8 cellular contexts compared by ENCODE assay signal in genomic region chr17:75855310-75856061, GRCh38. TPM values are rescaled to one million over a fixed set of nuclear protein-coding genes. Genes with fewer than 3 reads are reported as not detected.
A peak's percentile ranks its signal among the peaks of the same experiment; 100 is the strongest.
DNase-seq lines count a peak whose midpoint lies in the region; ATAC-seq, FAIRE-seq and TF ChIP-seq lines count a peak whose summit lies in the region.

TSS of gene WBP2 (minus strand) at chr17:75855335. CDS start at chr17:75855297, 38 bp downstream.

- H3K9me3 ChIP-seq in heart left ventricle, result no peaks in the 10 kb centered on the region

- no peaks in the 10 kb centered on the region for H3K27me3 ChIP-seq in heart left ventricle

- H3K27me3 Mint-ChIP-seq in T-cell (no peaks in the 10 kb centered on the region), type B pancreatic cell (no peaks in the 10 kb centered on the region)

- FAIRE-seq in GM12892 (lab: Jason Lieb, UNC), result peak; percentile 98

- peak; percentile 82 for ATAC-seq in HG02852 (IDR thresholded peaks at IDR 0.05; ENCODE audit: unreplicated experiment)
- ATAC-seq in T-cell (replicated peaks in 1 of 4), result peak; percentile 90 to 92 (median 90)
- ATAC-seq in heart left ventricle, result peak; percentile 90 to 96 (median 93)

- peak within 1 kb of the TSS; percentile 57 to 97 (median 82) for H3K4me3 ChIP-seq in heart left ventricle

- CTCF ChIA-PET in T-cell (lab: Charles Lee), result interaction anchor here (0.5 to 2.4 kb wide), 31 partner anchors 8 to 582 kb away, joined by 3 to 33 read pairs (median 4); partner anchors contain the start of genes FBF1 (in 1 of the 2), GALK1 (in 1 of the 2), SLC25A19 (in 1 of the 2) and TRIM65 (in 1 of the 2)

- peak within 1 kb of the TSS; percentile 61 for H3K27ac ChIP-seq in adipose tissue (ENCODE audit: low read depth, low read length)
- peak within 1 kb of the TSS; percentile 94 to 100 (median 98) for H3K27ac ChIP-seq in heart left ventricle

- POLR2A ChIA-PET in T-cell (lab: Charles Lee), result interaction anchor here (0.5 to 1.6 kb wide), 16 partner anchors 9 to 392 kb away, joined by 3 to 24 read pairs (median 6); partner anchors contain the start of gene UNK (in 1 of the 2)

- H3K4me3 Mint-ChIP-seq in T-cell, result no peak within 1 kb of the TSS
- H3K4me3 Mint-ChIP-seq in type B pancreatic cell, result no peak within 1 kb of the TSS

- intact Hi-C loops in heart left ventricle (cut with DNase I), result loop anchor here in 8 of 10 donors (1.0 to 5.0 kb wide), 9 partner anchors 17 to 71 kb away; partner anchors contain the start of genes TRIM65 (in 5 of the 8), TRIM47 (in 2 of the 8), MRPL38 (in 1 of the 8) and UNK (in 1 of the 8)

- H3K9me3 Mint-ChIP-seq in T-cell, result no peaks in the 10 kb centered on the region
- H3K9me3 Mint-ChIP-seq in type B pancreatic cell, result no peaks in the 10 kb centered on the region

- H3K4me1 Mint-ChIP-seq in T-cell (peaks cover 32 to 43% (median 35%) of the 10 kb centered on the region in 3 donors), type B pancreatic cell (ENCODE audit: unreplicated experiment) (peaks cover 10% of the 10 kb centered on the region)

- 0% methylated on average over 57 to 58 of the region's 58 CpGs for WGBS in adipose tissue, 3 donors
- 0 to 1% (median 0%) methylated on average over 29 to 58 of the region's 58 CpGs for WGBS in heart left ventricle, 4 donors

- H3K36me3 Mint-ChIP-seq in T-cell (peaks cover 3% of the 10 kb centered on the region), type B pancreatic cell (no peaks in the 10 kb centered on the region)

- peaks cover 0 to 74% (median 45%) of the 10 kb centered on the region in 12 donors for H3K4me1 ChIP-seq in heart left ventricle

- TF ChIP-seq CTCF in heart left ventricle (IDR thresholded peaks at IDR 0.05) (peak in 10 of 12 donors; percentile 28 to 77 (median 58)), type B pancreatic cell (conservative IDR thresholded peaks at IDR 0.05) (peak; percentile 67)

- TF ChIP-seq POLR2A in GM12892 (IDR thresholded peaks at IDR 0.05; ENCODE audit: low read depth, low read length) (peak; percentile 94), heart left ventricle (IDR thresholded peaks at IDR 0.05) (peak; percentile 83 to 98)

- peak within 1 kb of the TSS; percentile 88 to 91 for H3K27ac Mint-ChIP-seq in T-cell
- H3K27ac Mint-ChIP-seq in type B pancreatic cell, result peak within 1 kb of the TSS; percentile 71

- DNase-seq in GM12892 (ENCODE audit: insufficient read length), result peak; percentile 96
- DNase-seq in NCI-H1436 treated with DMSO at 0.1 percent for 48 hours (lab: John Stamatoyannopoulos, UW), result peak; percentile 100
- DNase-seq in T-cell, result peak; percentile 91 to 99 (median 98)
- DNase-seq in heart left ventricle, result peak; percentile 97 to 99 (median 99)
- peak; percentile 100 for DNase-seq in pons (ENCODE audit: low spot score)
- DNase-seq in type B pancreatic cell (ENCODE audit: extremely low spot score, unreplicated experiment), result peak; percentile 95

- peaks cover 0 to 28% (median 21%) of the 10 kb centered on the region in 9 donors for H3K36me3 ChIP-seq in heart left ventricle

RNA-seq across cellular contexts. Expression of gene WBP2, which starts in this region (rescaled TPM):
- 51.0 TPM for polyA plus RNA-seq in GM12892 (2012; ENCODE audit: missing spikeins)
- total RNA-seq in T-cell (100 to 1,000 TPM in 3 of 5 donors, 10 to 100 TPM in 2; 91.4 to 158 (median 138) TPM), heart left ventricle (100 to 1,000 TPM; 134 to 311 (median 158) TPM), type B pancreatic cell (ENCODE audit: low replicate concordance) (43.0 and 49.9 TPM in 2 replicates)
- polyA plus RNA-seq in adipose tissue (100 to 1,000 TPM in 2 of 3 donors, 10 to 100 TPM in 1; 85.0 to 162 (median 107) TPM), heart left ventricle (100 to 1,000 TPM; 128 to 217 TPM)

Comparison
In these comparisons a context has a peak if more than half of its experiments do, and no peak if none do; other contexts are left out.
1. Peak in every context shown above with its lines: DNase-seq, ATAC-seq, H3K4me3 ChIP-seq and H3K27ac ChIP-seq.